ENCODE assay signal across 23 cellular contexts in the genomic region with DNA sequence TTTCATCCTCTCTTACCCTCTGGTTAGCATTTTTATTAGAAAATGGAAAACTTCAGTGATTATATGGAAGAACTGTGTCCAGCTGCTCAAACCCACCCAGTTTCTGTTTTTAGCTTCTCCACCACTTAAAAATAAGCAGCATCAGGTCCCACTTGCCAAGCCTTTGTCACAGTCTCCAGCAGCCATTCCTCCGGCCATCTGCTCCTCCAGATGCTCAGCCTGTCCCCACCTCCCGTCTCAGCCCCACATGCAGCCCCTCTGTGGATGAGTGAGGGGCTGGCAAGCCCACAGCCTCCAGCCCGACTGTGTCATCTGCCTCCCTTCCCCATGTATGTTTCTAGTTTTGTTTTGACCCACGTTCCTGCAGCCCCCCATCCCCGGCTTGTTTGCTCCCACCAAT.
DNase-seq lines count a peak whose midpoint lies in the region; ATAC-seq and TF ChIP-seq lines count a peak whose summit lies in the region.
"Had no signal": no experiment of that assay in that cellular context is flagged by ENCODE, and none has a peak within 500 bp of the region (broad histone marks: within the 10 kb centered on the region; RNA-seq: fewer than 3 reads in every experiment).

No MANE protein-coding gene starts in this region.

- no peak for ATAC-seq in HG02623 (IDR thresholded peaks at IDR 0.05; ENCODE audit: unreplicated experiment)
- ATAC-seq: HepG2, Panc1 had no signal

- H3K36me3 ChIP-seq in ascending aorta: no peaks in the 10 kb centered on the region
- no peaks in the 10 kb centered on the region for H3K36me3 ChIP-seq in sigmoid colon
- H3K36me3 ChIP-seq: BLaER1 treated with 17β-estradiol and CSF1 and Interleukin-3, amounts not matched to agents 10 nM and 100 nM had no signal

- intact Hi-C loops in ascending aorta (cut with DNase I): no loop called here
- intact Hi-C loops in sigmoid colon (cut with DNase I): no loop called here

- no peaks in the 10 kb centered on the region for H3K9me3 ChIP-seq in ascending aorta
- H3K9me3 ChIP-seq in sigmoid colon: no peaks in the 10 kb centered on the region

- H3K4me1 ChIP-seq in ascending aorta (no peaks in the 10 kb centered on the region), sigmoid colon (no peaks in the 10 kb centered on the region)
- H3K4me1 ChIP-seq: BLaER1 treated with 17β-estradiol and CSF1 and Interleukin-3, amounts not matched to agents 10 nM and 100 nM had no signal

- DNase-seq in G401 (ENCODE audit: low spot score) (peak; percentile 53), NCI-H524 (lab: John Stamatoyannopoulos, UW) (peak; percentile 65 to 88), cerebellar cortex (ENCODE audit: low spot score) (peak; percentile 44), occipital lobe (lab: John Stamatoyannopoulos, UW) (peak; percentile 27), ascending aorta (ENCODE audit: low spot score in 2 of 2) (no peak), SKM-1 (lab: John Stamatoyannopoulos, UW; ENCODE audit: unreplicated experiment) (no peak), sigmoid colon (no peak)
- DNase-seq: AML-193; CD4-positive, alpha-beta T cell; DMS79 treated with DMSO at 0.1 percent for 48 hours; Karpas-422; NCI-H1092; NCI-H1436; NCI-H2029; NCI-H345; NCI-H510A treated with DMSO at 0.1 percent for 48 hours; SHP77; SW 1271 had no signal

- TF ChIP-seq CTCF in ascending aorta (IDR thresholded peaks at IDR 0.05) (no peak), sigmoid colon (IDR thresholded peaks at IDR 0.05) (no peak)

- no peak for TF ChIP-seq EP300 in sigmoid colon (IDR thresholded peaks at IDR 0.05)

- H3K4me3 ChIP-seq in ascending aorta (no peak overlapping the region), sigmoid colon (no peak overlapping the region)
- H3K4me3 ChIP-seq: BLaER1 treated with 17β-estradiol and CSF1 and Interleukin-3, amounts not matched to agents 10 nM and 100 nM had no signal

- H3K27me3 ChIP-seq in ascending aorta: no peaks in the 10 kb centered on the region
- no peaks in the 10 kb centered on the region for H3K27me3 ChIP-seq in sigmoid colon
- H3K27me3 ChIP-seq: BLaER1 treated with 17β-estradiol and CSF1 and Interleukin-3, amounts not matched to agents 10 nM and 100 nM had no signal

- WGBS in sigmoid colon, 2 donors: 83 to 84% methylated on average over 5 of the region's 5 CpGs

- no peak overlapping the region for H3K27ac ChIP-seq in ascending aorta
- no peak overlapping the region for H3K27ac ChIP-seq in sigmoid colon
- H3K27ac ChIP-seq: BLaER1 treated with 17β-estradiol and CSF1 and Interleukin-3, amounts not matched to agents 10 nM and 100 nM; RWPE1 had no signal

- TF ChIP-seq POLR2A in sigmoid colon (IDR thresholded peaks at IDR 0.05): no peak

- in situ Hi-C loops in G401 (cut with HindIII; ENCODE audit: low sequenced_read_pairs): no loop called here

Comparison
In these comparisons a context has a peak if more than half of its experiments do, and no peak if none do; other contexts are left out.
1. DNase-seq: peak in G401 (single experiment), NCI-H524 (2 of 2), cerebellar cortex (single experiment) and occipital lobe (single experiment); none in ascending aorta (0 of 2), SKM-1 (single experiment) and sigmoid colon (single experiment).